In the genomic region with DNA sequence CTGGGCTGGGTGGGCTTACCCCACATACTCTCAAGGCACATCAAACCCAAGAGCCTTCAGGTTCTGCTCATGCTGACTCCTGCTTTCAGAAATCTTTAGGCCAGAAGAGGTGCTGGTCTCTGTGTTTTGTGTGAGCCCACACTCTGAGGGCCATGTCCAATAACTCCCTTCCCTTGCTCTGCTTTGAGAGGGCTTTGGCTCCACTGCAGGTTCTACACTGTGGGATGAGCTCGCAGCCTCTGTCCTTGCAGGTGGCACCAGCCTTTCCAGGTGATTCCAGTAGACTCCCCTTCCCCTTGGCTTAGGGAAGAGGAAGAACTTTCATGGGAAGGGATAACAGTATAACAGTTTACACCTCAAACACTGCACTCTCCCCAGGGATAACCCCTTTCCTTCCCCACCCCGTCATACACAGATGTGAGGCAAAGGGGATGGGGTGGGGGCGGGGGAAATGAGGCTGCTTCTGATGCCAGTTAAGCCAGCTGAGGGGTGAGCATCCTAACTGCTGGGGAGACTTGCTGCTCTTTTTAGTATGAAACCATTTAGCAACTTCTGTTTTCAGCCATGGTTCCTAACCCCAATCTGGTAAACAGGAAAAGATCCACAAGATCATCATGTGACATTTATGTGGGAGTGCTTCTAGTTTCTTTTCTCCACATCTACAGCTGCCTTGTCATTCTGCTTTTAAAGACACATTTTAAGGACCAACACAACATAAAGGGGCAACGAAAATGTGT, we compare ENCODE assay signal across 14 cellular contexts.
A peak's percentile ranks its signal among the peaks of the same experiment; 100 is the strongest.
DNase-seq lines count a peak whose midpoint lies in the region; ATAC-seq and TF ChIP-seq lines count a peak whose summit lies in the region.
"Had no signal": no experiment of that assay in that cellular context is flagged by ENCODE, and none has a peak within 500 bp of the region (broad histone marks: within the 10 kb centered on the region; RNA-seq: fewer than 3 reads in every experiment).

No MANE protein-coding gene starts in this region.

- H3K27me3 Mint-ChIP-seq in activated naive CD8-positive, alpha-beta T cell treated with anti-CD3 and anti-CD28 coated beads, Interleukin-2, amount 50 U/mL, for 24 hours = no peaks in the 10 kb centered on the region
- H3K27me3 Mint-ChIP-seq in activated naive CD8-positive, alpha-beta T cell treated with anti-CD3 and anti-CD28 coated beads for 36 hours = no peaks in the 10 kb centered on the region
- H3K27me3 Mint-ChIP-seq: CD4-positive, alpha-beta memory T cell had no signal

- TF ChIP-seq EP300 in suprapubic skin (IDR thresholded peaks at IDR 0.05) = no peak
- no peak for TF ChIP-seq EP300 in sigmoid colon (IDR thresholded peaks at IDR 0.05)

- peaks cover 1% of the 10 kb centered on the region for H3K36me3 Mint-ChIP-seq in activated naive CD8-positive, alpha-beta T cell treated with anti-CD3 and anti-CD28 coated beads, Interleukin-2, amount 50 U/mL, for 24 hours (ENCODE audit: low read depth)
- H3K36me3 Mint-ChIP-seq in activated naive CD8-positive, alpha-beta T cell treated with anti-CD3 and anti-CD28 coated beads for 36 hours = no peaks in the 10 kb centered on the region

- no peak overlapping the region for H3K27ac Mint-ChIP-seq in activated naive CD8-positive, alpha-beta T cell treated with anti-CD3 and anti-CD28 coated beads, Interleukin-2, amount 50 U/mL, for 24 hours
- H3K27ac Mint-ChIP-seq in activated naive CD8-positive, alpha-beta T cell treated with anti-CD3 and anti-CD28 coated beads for 36 hours = no peak overlapping the region
- H3K27ac Mint-ChIP-seq: HFFc6 had no signal

- 69 to 71% methylated on average over 4 of the region's 4 CpGs for whole genome bisulfite sequencing in body of pancreas, 2 donors
- WGBS in suprapubic skin = 63% methylated on average over 4 of the region's 4 CpGs
- WGBS in sigmoid colon, 2 donors = 55 to 69% methylated on average over 4 of the region's 4 CpGs

- no peak for TF ChIP-seq POLR2A in body of pancreas (IDR thresholded peaks at IDR 0.05)
- no peak for TF ChIP-seq POLR2A in suprapubic skin (IDR thresholded peaks at IDR 0.05)
- TF ChIP-seq POLR2A in sigmoid colon (IDR thresholded peaks at IDR 0.05) = no peak

- no peak overlapping the region for H3K4me3 ChIP-seq in body of pancreas
- no peak overlapping the region for H3K4me3 ChIP-seq in suprapubic skin
- no peak overlapping the region for H3K4me3 ChIP-seq in sigmoid colon
- H3K4me3 ChIP-seq: breast epithelium, right atrium auricular region had no signal

- H3K4me3 Mint-ChIP-seq in activated naive CD8-positive, alpha-beta T cell treated with anti-CD3 and anti-CD28 coated beads, Interleukin-2, amount 50 U/mL, for 24 hours = no peak overlapping the region
- no peak overlapping the region for H3K4me3 Mint-ChIP-seq in activated naive CD8-positive, alpha-beta T cell treated with anti-CD3 and anti-CD28 coated beads for 36 hours
- H3K4me3 Mint-ChIP-seq: CD4-positive, alpha-beta memory T cell; HFFc6 had no signal

- no peak overlapping the region for H3K27ac ChIP-seq in body of pancreas
- H3K27ac ChIP-seq in suprapubic skin = peak overlapping the region; percentile 34
- H3K27ac ChIP-seq in sigmoid colon = peak overlapping the region in 1 of 4 donors; percentile 42
- H3K27ac ChIP-seq: right atrium auricular region had no signal

- H3K36me3 ChIP-seq in body of pancreas (replicated peaks in 1 of 2; ENCODE audit: insufficient read depth in 1 of 2, low read depth in 2 of 2) = no peaks in the 10 kb centered on the region
- H3K36me3 ChIP-seq in suprapubic skin = no peaks in the 10 kb centered on the region
- H3K36me3 ChIP-seq in sigmoid colon = no peaks in the 10 kb centered on the region
- H3K36me3 ChIP-seq: breast epithelium, right atrium auricular region had no signal

- peaks cover 15% of the 10 kb centered on the region for H3K4me1 Mint-ChIP-seq in activated naive CD8-positive, alpha-beta T cell treated with anti-CD3 and anti-CD28 coated beads, Interleukin-2, amount 50 U/mL, for 24 hours
- peaks cover 12% of the 10 kb centered on the region for H3K4me1 Mint-ChIP-seq in activated naive CD8-positive, alpha-beta T cell treated with anti-CD3 and anti-CD28 coated beads for 36 hours

- H3K4me1 ChIP-seq in body of pancreas (peaks cover 15% of the 10 kb centered on the region), suprapubic skin (peaks cover 21% of the 10 kb centered on the region), sigmoid colon (peaks cover 0 to 18% (median 9%) of the 10 kb centered on the region in 4 donors)
- H3K4me1 ChIP-seq: breast epithelium, right atrium auricular region had no signal

- H3K9me3 Mint-ChIP-seq in activated naive CD8-positive, alpha-beta T cell treated with anti-CD3 and anti-CD28 coated beads, Interleukin-2, amount 50 U/mL, for 24 hours = no peaks in the 10 kb centered on the region
- no peaks in the 10 kb centered on the region for H3K9me3 Mint-ChIP-seq in activated naive CD8-positive, alpha-beta T cell treated with anti-CD3 and anti-CD28 coated beads for 36 hours
- H3K9me3 Mint-ChIP-seq: CD4-positive, alpha-beta memory T cell had no signal

- intact Hi-C loops in body of pancreas (cut with DNase I) = no loop called here
- intact Hi-C loops in sigmoid colon (cut with DNase I) = no loop called here

- peak; percentile 3 for DNase-seq in activated naive CD8-positive, alpha-beta T cell treated with anti-CD3 and anti-CD28 coated beads, Interleukin-2, amount 50 U/mL, for 24 hours
- no peak for DNase-seq in activated naive CD8-positive, alpha-beta T cell treated with anti-CD3 and anti-CD28 coated beads for 36 hours
- no peak for DNase-seq in body of pancreas
- no peak for DNase-seq in suprapubic skin (ENCODE audit: low spot score in 2 of 2)
- DNase-seq in sigmoid colon = no peak
- no peak for DNase-seq in GF-D8 (lab: John Stamatoyannopoulos, UW)
- no peak for DNase-seq in putamen (ENCODE audit: low spot score)
- DNase-seq: activated CD8-positive, alpha-beta memory T cell treated with anti-CD3 and anti-CD28 coated beads, Interleukin-2, amount 50 U/mL, for 4 hours; CD4-positive, alpha-beta memory T cell; HFFc6; NCI-H2171 treated with DMSO at 0.1 percent for 48 hours had no signal

- H3K9me3 ChIP-seq in body of pancreas (no peaks in the 10 kb centered on the region), suprapubic skin (no peaks in the 10 kb centered on the region), sigmoid colon (no peaks in the 10 kb centered on the region)
- H3K9me3 ChIP-seq: breast epithelium, right atrium auricular region had no signal

- H3K27me3 ChIP-seq in body of pancreas (no peaks in the 10 kb centered on the region), suprapubic skin (no peaks in the 10 kb centered on the region), sigmoid colon (no peaks in the 10 kb centered on the region)
- H3K27me3 ChIP-seq: breast epithelium, right atrium auricular region had no signal

- ATAC-seq in activated naive CD8-positive, alpha-beta T cell treated with anti-CD3 and anti-CD28 coated beads, Interleukin-2, amount 50 U/mL, for 24 hours = peak; percentile 45
- ATAC-seq in HG02938 (IDR thresholded peaks at IDR 0.05; ENCODE audit: unreplicated experiment) (peak; percentile 50), body of pancreas (peak; percentile 31)

- no peak for TF ChIP-seq CTCF in body of pancreas (IDR thresholded peaks at IDR 0.05)
- TF ChIP-seq CTCF in suprapubic skin (IDR thresholded peaks at IDR 0.05) = no peak
- TF ChIP-seq CTCF in sigmoid colon (IDR thresholded peaks at IDR 0.05) = no peak
